8 cellular contexts compared by ENCODE assay signal in genomic region chr3:161034913-161035563, GRCh38.
DNase-seq lines count a peak whose midpoint lies in the region; ATAC-seq and TF ChIP-seq lines count a peak whose summit lies in the region.
"Not testable (repeated sequence)": the region's sequence is repeated elsewhere in the genome, so short reads cannot be mapped to it uniquely, and the experiment has no call there.

No MANE protein-coding gene starts in this region.

- peaks cover 22% of the 10 kb centered on the region for H3K4me1 Mint-ChIP-seq in activated CD4-positive, alpha-beta memory T cell treated with anti-CD3 and anti-CD28 coated beads, Interleukin-2, amount 10 ng/mL, durations not matched to agents 7 days and 5 days
- H3K4me1 Mint-ChIP-seq in natural killer cell = peaks cover 36 to 38% of the 10 kb centered on the region in 2 donors

- POLR2A ChIA-PET in activated CD4-positive, alpha-beta memory T cell treated with anti-CD3 and anti-CD28 coated beads, Interleukin-2, amount 10 ng/mL, durations not matched to agents 7 days and 5 days (lab: Charles Lee) = not testable (repeated sequence)

- ATAC-seq in GM18867 (IDR thresholded peaks at IDR 0.05; ENCODE audit: unreplicated experiment) (peak; percentile 75), GM21619 (IDR thresholded peaks at IDR 0.05; ENCODE audit: unreplicated experiment) (peak; percentile 89), HG03139 (IDR thresholded peaks at IDR 0.05; ENCODE audit: unreplicated experiment) (peak; percentile 86), natural killer cell (peak; percentile 21 to 79 (median 49))

- not testable (repeated sequence) for H3K27me3 Mint-ChIP-seq in activated CD4-positive, alpha-beta memory T cell treated with anti-CD3 and anti-CD28 coated beads, Interleukin-2, amount 10 ng/mL, durations not matched to agents 7 days and 5 days; natural killer cell (ENCODE audit: low read depth in 2 of 2)

- CTCF ChIA-PET in activated CD4-positive, alpha-beta memory T cell treated with anti-CD3 and anti-CD28 coated beads, Interleukin-2, amount 10 ng/mL, durations not matched to agents 7 days and 5 days (lab: Charles Lee) = not testable (repeated sequence)

- peak overlapping the region; percentile 55 for H3K27ac Mint-ChIP-seq in activated CD4-positive, alpha-beta memory T cell treated with anti-CD3 and anti-CD28 coated beads, Interleukin-2, amount 10 ng/mL, durations not matched to agents 7 days and 5 days
- peak overlapping the region; percentile 66 to 75 for H3K27ac Mint-ChIP-seq in natural killer cell

- peaks cover 22% of the 10 kb centered on the region for H3K9me3 Mint-ChIP-seq in activated CD4-positive, alpha-beta memory T cell treated with anti-CD3 and anti-CD28 coated beads, Interleukin-2, amount 10 ng/mL, durations not matched to agents 7 days and 5 days
- not testable (repeated sequence) for H3K9me3 Mint-ChIP-seq in natural killer cell

- not testable (repeated sequence) for TF ChIP-seq CTCF in natural killer cell (IDR thresholded peaks at IDR 0.05)

- intact Hi-C loops in natural killer cell (cut with micrococcal nuclease) = not testable (repeated sequence)

- not testable (repeated sequence) for H3K4me3 Mint-ChIP-seq in activated CD4-positive, alpha-beta memory T cell treated with anti-CD3 and anti-CD28 coated beads, Interleukin-2, amount 10 ng/mL, durations not matched to agents 7 days and 5 days; natural killer cell

- DNase-seq in Ammon's horn (ENCODE audit: low spot score) (peak; percentile 28), NOMO-1 (lab: John Stamatoyannopoulos, UW; ENCODE audit: unreplicated experiment in 2 of 2) (peak; percentile 76 to 97), dermis blood vessel endothelial cell (peak; percentile 84)
- DNase-seq in activated CD4-positive, alpha-beta memory T cell treated with anti-CD3 and anti-CD28 coated beads, Interleukin-2, amount 10 ng/mL, durations not matched to agents 7 days and 5 days = peak; percentile 24
- not testable (repeated sequence) for DNase-seq in natural killer cell

- not testable (repeated sequence) for H3K36me3 Mint-ChIP-seq in activated CD4-positive, alpha-beta memory T cell treated with anti-CD3 and anti-CD28 coated beads, Interleukin-2, amount 10 ng/mL, durations not matched to agents 7 days and 5 days (ENCODE audit: low read depth); natural killer cell
